ENCODE assay signal across 8 cellular contexts in the genomic region with DNA sequence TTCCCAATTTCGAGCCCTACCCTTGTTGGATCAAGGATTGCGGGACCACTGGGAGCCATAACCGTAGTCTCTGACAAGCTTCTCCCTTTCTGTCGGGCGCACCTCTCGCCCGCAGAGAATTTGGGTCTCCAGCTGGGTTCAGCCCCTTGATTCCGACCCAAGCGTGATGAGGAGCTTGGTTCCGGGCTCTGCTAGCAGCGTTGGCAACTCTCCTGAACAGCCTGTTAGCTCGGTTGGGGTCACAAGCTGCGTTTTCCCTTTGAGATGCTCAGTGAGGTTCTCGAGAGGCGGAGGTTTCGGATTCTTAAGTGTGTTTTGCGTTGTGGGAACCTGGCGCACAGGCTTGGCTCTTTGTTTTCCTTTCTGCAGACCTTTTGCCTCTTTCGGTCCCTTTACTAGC. TPM values are rescaled to one million over a fixed set of nuclear protein-coding genes. Genes with fewer than 3 reads are reported as not detected.
DNase-seq lines count a peak whose midpoint lies in the region; ATAC-seq and TF ChIP-seq lines count a peak whose summit lies in the region.

No MANE protein-coding gene starts in this region.

- peaks cover 36% of the 10 kb centered on the region for H3K4me1 Mint-ChIP-seq in activated CD8-positive, alpha-beta T cell treated with anti-CD3 and anti-CD28 coated beads, Interleukin-2, amount 10 ng/mL, durations not matched to agents 7 days and 5 days (ENCODE audit: low read depth)
- H3K4me1 Mint-ChIP-seq in progenitor cell of endocrine pancreas (ENCODE audit: low read depth), result peaks cover 13% of the 10 kb centered on the region

- H3K9me3 Mint-ChIP-seq in activated CD8-positive, alpha-beta T cell treated with anti-CD3 and anti-CD28 coated beads, Interleukin-2, amount 10 ng/mL, durations not matched to agents 7 days and 5 days (ENCODE audit: insufficient read depth), result no peaks in the 10 kb centered on the region
- H3K9me3 Mint-ChIP-seq in progenitor cell of endocrine pancreas (ENCODE audit: low read depth), result no peaks in the 10 kb centered on the region

- no peaks in the 10 kb centered on the region for H3K27me3 ChIP-seq in foreskin keratinocyte

- peak overlapping the region; percentile 94 for H3K27ac Mint-ChIP-seq in activated CD8-positive, alpha-beta T cell treated with anti-CD3 and anti-CD28 coated beads, Interleukin-2, amount 10 ng/mL, durations not matched to agents 7 days and 5 days
- H3K27ac Mint-ChIP-seq in progenitor cell of endocrine pancreas, result peak overlapping the region; percentile 93

- H3K4me1 ChIP-seq in foreskin keratinocyte, result peaks cover 7% of the 10 kb centered on the region

- H3K27me3 Mint-ChIP-seq in activated CD8-positive, alpha-beta T cell treated with anti-CD3 and anti-CD28 coated beads, Interleukin-2, amount 10 ng/mL, durations not matched to agents 7 days and 5 days (ENCODE audit: low read depth), result no peaks in the 10 kb centered on the region
- H3K27me3 Mint-ChIP-seq in progenitor cell of endocrine pancreas, result no peaks in the 10 kb centered on the region

- TF ChIP-seq CTCF in AG10803 (conservative IDR thresholded peaks at IDR 0.05; ENCODE audit: low read length) (no peak), foreskin keratinocyte (conservative IDR thresholded peaks at IDR 0.05) (no peak), progenitor cell of endocrine pancreas (IDR thresholded peaks at IDR 0.05; ENCODE audit: unreplicated experiment) (no peak), GM20000 (IDR thresholded peaks at IDR 0.05; ENCODE audit: extremely low read depth, missing control alignments) (no peak)

- H3K27ac ChIP-seq in foreskin keratinocyte, result peak overlapping the region; percentile 93

- peak overlapping the region; percentile 94 for H3K4me3 ChIP-seq in AG10803 (ENCODE audit: low read length)

- ATAC-seq in activated CD8-positive, alpha-beta T cell treated with anti-CD3 and anti-CD28 coated beads, Interleukin-2, amount 10 ng/mL, durations not matched to agents 7 days and 5 days, result peak; percentile 9
- ATAC-seq in foreskin keratinocyte, result peak; percentile 1

- POLR2A ChIA-PET in HEK293T (lab: Yijun Ruan, JAX), result interaction anchor here (0.6 to 1.7 kb wide), 9 partner anchors 9 to 38 kb away, joined by 3 to 12 read pairs (median 4); partner anchors contain the start of gene AP1G1
- POLR2A ChIA-PET in activated CD8-positive, alpha-beta T cell treated with anti-CD3 and anti-CD28 coated beads, Interleukin-2, amount 10 ng/mL, durations not matched to agents 7 days and 5 days (lab: Charles Lee), result interaction anchor here (0.7 to 3.2 kb wide), 18 partner anchors 8 to 116 kb away, joined by 3 to 39 read pairs (median 4); partner anchors contain the start of genes AP1G1 and ZNF821

- peaks cover 23% of the 10 kb centered on the region for H3K36me3 Mint-ChIP-seq in activated CD8-positive, alpha-beta T cell treated with anti-CD3 and anti-CD28 coated beads, Interleukin-2, amount 10 ng/mL, durations not matched to agents 7 days and 5 days (ENCODE audit: low read depth)
- peaks cover 12% of the 10 kb centered on the region for H3K36me3 Mint-ChIP-seq in progenitor cell of endocrine pancreas (ENCODE audit: insufficient read depth)

- DNase-seq in AG10803 (ENCODE audit: low read depth), result peak; percentile 17
- DNase-seq in HEK293T (ENCODE audit: extremely low spot score), result peak; percentile 20
- DNase-seq in activated CD8-positive, alpha-beta T cell treated with anti-CD3 and anti-CD28 coated beads, Interleukin-2, amount 10 ng/mL, durations not matched to agents 7 days and 5 days, result peak; percentile 40
- DNase-seq in foreskin keratinocyte, result no peak
- no peak for DNase-seq in progenitor cell of endocrine pancreas (ENCODE audit: low spot score, unreplicated experiment)
- DNase-seq in NCI-H1105 (lab: John Stamatoyannopoulos, UW), result no peak
- no peak for DNase-seq in GM20000 (ENCODE audit: low spot score)
- no peak for DNase-seq in UCSD-AML1 (lab: John Stamatoyannopoulos, UW; ENCODE audit: unreplicated experiment)

- peak overlapping the region; percentile 90 for H3K4me3 Mint-ChIP-seq in activated CD8-positive, alpha-beta T cell treated with anti-CD3 and anti-CD28 coated beads, Interleukin-2, amount 10 ng/mL, durations not matched to agents 7 days and 5 days
- H3K4me3 Mint-ChIP-seq in progenitor cell of endocrine pancreas (ENCODE audit: low read depth), result peak overlapping the region; percentile 92

- CTCF ChIA-PET in HEK293T (lab: Yijun Ruan, JAX), result interaction anchor here (0.5 to 1.3 kb wide), 2 partner anchors 37 to 281 kb away, joined by 3 to 5 read pairs; no protein-coding TSS in a partner anchor
- CTCF ChIA-PET in activated CD8-positive, alpha-beta T cell treated with anti-CD3 and anti-CD28 coated beads, Interleukin-2, amount 10 ng/mL, durations not matched to agents 7 days and 5 days (lab: Charles Lee), result interaction anchor here (1.1 to 4.3 kb wide), 5 partner anchors 29 to 115 kb away, joined by 3 to 39 read pairs (median 4); partner anchors contain the start of gene ZNF821

TF ChIP-seq in HEK293T, 16 proteins besides CTCF, POLR2A, EP300 and RAD21:
- TF ChIP-seq PKNOX1 (IDR thresholded peaks at IDR 0.05), result no peak
- TF ChIP-seq SUZ12 (IDR thresholded peaks at IDR 0.05), result no peak
- TF ChIP-seq ZNF384 (IDR thresholded peaks at IDR 0.05), result no peak
- TF ChIP-seq LEF1 (IDR thresholded peaks at IDR 0.05; ENCODE audit: borderline replicate concordance), result no peak
- TF ChIP-seq CTBP1 (IDR thresholded peaks at IDR 0.05; ENCODE audit: borderline replicate concordance), result no peak
- no peak for TF ChIP-seq FOXK2 (IDR thresholded peaks at IDR 0.05)
TF ChIP-seq in HEK293T: peak in this region for 0.

RNA-seq across cellular contexts. Expression of gene ATXN1L, which starts 0.7 kb away (rescaled TPM):
- total RNA-seq in activated CD8-positive, alpha-beta T cell treated with anti-CD3 and anti-CD28 coated beads, Interleukin-2, amount 10 ng/mL, durations not matched to agents 7 days and 5 days, result 10 to 100 TPM; 20.3 to 22.6 TPM
- total RNA-seq in foreskin keratinocyte (16.7 and 17.7 TPM in 2 replicates), progenitor cell of endocrine pancreas (28.5 and 28.6 TPM in 2 replicates)
- 3.7 and 4.6 TPM in 2 replicates for polyA plus RNA-seq in foreskin keratinocyte

RNA-seq across cellular contexts. Expression of gene ZNF821, which starts 37.5 kb away (rescaled TPM):
- 1 to 10 TPM; 3.7 to 4.1 TPM for total RNA-seq in activated CD8-positive, alpha-beta T cell treated with anti-CD3 and anti-CD28 coated beads, Interleukin-2, amount 10 ng/mL, durations not matched to agents 7 days and 5 days
- total RNA-seq in foreskin keratinocyte (3.2 and 3.9 TPM in 2 replicates), progenitor cell of endocrine pancreas (32.3 and 32.6 TPM in 2 replicates)
- 3.6 TPM in 2 replicates for polyA plus RNA-seq in foreskin keratinocyte

RNA-seq across cellular contexts. Expression of gene AP1G1, which starts 37.8 kb away (rescaled TPM):
- 10 to 100 TPM; 74.9 to 77.4 TPM for total RNA-seq in activated CD8-positive, alpha-beta T cell treated with anti-CD3 and anti-CD28 coated beads, Interleukin-2, amount 10 ng/mL, durations not matched to agents 7 days and 5 days
- total RNA-seq in foreskin keratinocyte (48.4 and 49.2 TPM in 2 replicates), progenitor cell of endocrine pancreas (101 and 109 TPM in 2 replicates)
- polyA plus RNA-seq in foreskin keratinocyte, result 10.3 and 10.9 TPM in 2 replicates

RNA-seq across cellular contexts. Expression of gene IST1, which starts 48.9 kb away (rescaled TPM):
- 100 to 1,000 TPM; 155 to 174 TPM for total RNA-seq in activated CD8-positive, alpha-beta T cell treated with anti-CD3 and anti-CD28 coated beads, Interleukin-2, amount 10 ng/mL, durations not matched to agents 7 days and 5 days
- 107 and 113 TPM in 2 replicates for total RNA-seq in foreskin keratinocyte
- polyA plus RNA-seq in foreskin keratinocyte, result 69.3 and 75.2 TPM in 2 replicates
- 280 and 304 TPM in 2 replicates for total RNA-seq in progenitor cell of endocrine pancreas

Comparison
In these comparisons a context has a peak if more than half of its experiments do, and no peak if none do; other contexts are left out.
1. DNase-seq: peak in AG10803 (single experiment), HEK293T (single experiment) and activated CD8-positive, alpha-beta T cell treated with anti-CD3 and anti-CD28 coated beads, Interleukin-2, amount 10 ng/mL, durations not matched to agents 7 days and 5 days (single experiment); none in foreskin keratinocyte (0 of 2), progenitor cell of endocrine pancreas (single experiment), NCI-H1105 (single experiment), GM20000 (single experiment) and UCSD-AML1 (single experiment).